Comparison of ENCODE assay signal across 9 cellular contexts in the genomic region with DNA sequence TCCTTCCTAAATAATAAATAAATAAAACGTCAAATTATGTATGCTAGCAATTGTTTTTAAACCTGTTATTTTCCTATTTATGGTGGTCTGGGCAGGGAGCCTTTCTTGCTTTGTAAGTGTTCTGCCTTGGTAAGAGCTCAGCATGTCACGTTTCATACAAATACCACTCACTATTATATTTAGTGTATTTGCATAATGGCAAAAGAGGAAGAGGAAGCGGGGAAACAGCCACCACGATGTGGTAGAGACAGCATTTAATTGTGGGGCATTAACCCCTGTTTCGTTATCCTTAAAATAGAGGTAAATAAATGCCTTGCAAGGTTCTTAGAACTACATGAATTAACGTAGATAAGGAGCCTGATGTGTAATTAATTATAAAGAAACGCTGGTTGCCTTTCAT. TPM values are rescaled to one million over a fixed set of nuclear protein-coding genes. Genes with fewer than 3 reads are reported as not detected.
A peak's percentile ranks its signal among the peaks of the same experiment; 100 is the strongest.
DNase-seq lines count a peak whose midpoint lies in the region; ATAC-seq and TF ChIP-seq lines count a peak whose summit lies in the region.
"Had no signal": no experiment of that assay in that cellular context is flagged by ENCODE, and none has a peak within 500 bp of the region (broad histone marks: within the 10 kb centered on the region; RNA-seq: fewer than 3 reads in every experiment).

No MANE protein-coding gene starts in this region.

- peak overlapping the region; percentile 43 to 80 for H3K27ac ChIP-seq in uterus
- H3K27ac ChIP-seq in thyroid gland = peak overlapping the region in 1 of 3 donors; percentile 89

- peak; percentile 45 for ATAC-seq in GM19455 (IDR thresholded peaks at IDR 0.05; ENCODE audit: unreplicated experiment)
- ATAC-seq in HG03442 (IDR thresholded peaks at IDR 0.05; ENCODE audit: unreplicated experiment) = peak; percentile 37

- peaks cover 27% of the 10 kb centered on the region for H3K4me1 Mint-ChIP-seq in activated CD4-positive, alpha-beta memory T cell treated with anti-CD3 and anti-CD28 coated beads, Interleukin-2, amount 10 ng/mL, durations not matched to agents 7 days and 5 days

- CTCF ChIA-PET in activated CD4-positive, alpha-beta memory T cell treated with anti-CD3 and anti-CD28 coated beads, Interleukin-2, amount 10 ng/mL, durations not matched to agents 7 days and 5 days (lab: Charles Lee) = interaction anchor here (1.0 to 2.9 kb wide), 4 partner anchors 95 to 220 kb away, joined by 4 to 8 read pairs (median 6); no protein-coding TSS in a partner anchor

- DNase-seq in GM06990 (ENCODE audit: extremely low read depth, insufficient read length) = peak; percentile 37
- DNase-seq in activated CD4-positive, alpha-beta memory T cell treated with anti-CD3 and anti-CD28 coated beads, Interleukin-2, amount 10 ng/mL, durations not matched to agents 7 days and 5 days = peak; percentile 63
- DNase-seq in uterus = no peak
- DNase-seq in NCI-H2029 treated with DMSO at 0.1 percent for 48 hours (lab: John Stamatoyannopoulos, UW) = no peak
- no peak for DNase-seq in thyroid gland
- DNase-seq in T-helper 9 cell = no peak

- no peak for TF ChIP-seq POLR2A in uterus (IDR thresholded peaks at IDR 0.05)
- no peak for TF ChIP-seq POLR2A in thyroid gland (IDR thresholded peaks at IDR 0.05)

- no peak overlapping the region for H3K4me3 Mint-ChIP-seq in activated CD4-positive, alpha-beta memory T cell treated with anti-CD3 and anti-CD28 coated beads, Interleukin-2, amount 10 ng/mL, durations not matched to agents 7 days and 5 days

- H3K27me3 ChIP-seq in GM06990 (replicated peaks; ENCODE audit: control insufficient read depth, insufficient read depth, low read length) (no peaks in the 10 kb centered on the region), uterus (no peaks in the 10 kb centered on the region), thyroid gland (no peaks in the 10 kb centered on the region)
- H3K27me3 ChIP-seq: cardiac muscle cell had no signal

- POLR2A ChIA-PET in activated CD4-positive, alpha-beta memory T cell treated with anti-CD3 and anti-CD28 coated beads, Interleukin-2, amount 10 ng/mL, durations not matched to agents 7 days and 5 days (lab: Charles Lee) = interaction anchor here (1.0 to 4.9 kb wide), 11 partner anchors 8 to 500 kb away, joined by 3 to 37 read pairs (median 6); partner anchors contain the start of genes CITED2 and REPS1

- 70 to 77% methylated on average over 7 of the region's 7 CpGs for WGBS in thyroid gland, 2 donors

- H3K36me3 ChIP-seq in GM06990 (ENCODE audit: control insufficient read depth, insufficient read depth, low read length) (peaks cover 6% of the 10 kb centered on the region; the same call in 1 of the 2 replicates), uterus (no peaks in the 10 kb centered on the region), thyroid gland (no peaks in the 10 kb centered on the region)
- H3K36me3 ChIP-seq: cardiac muscle cell had no signal

- H3K4me1 ChIP-seq in uterus (peaks cover 0 to 4% of the 10 kb centered on the region in 2 donors), thyroid gland (peaks cover 15 to 24% of the 10 kb centered on the region in 2 donors)

- H3K9me3 ChIP-seq in uterus = no peaks in the 10 kb centered on the region
- H3K9me3 ChIP-seq in thyroid gland = no peaks in the 10 kb centered on the region

- H3K36me3 Mint-ChIP-seq in activated CD4-positive, alpha-beta memory T cell treated with anti-CD3 and anti-CD28 coated beads, Interleukin-2, amount 10 ng/mL, durations not matched to agents 7 days and 5 days (ENCODE audit: low read depth) = peaks cover 28% of the 10 kb centered on the region

- intact Hi-C loops in uterus (cut with DNase I; ENCODE audit: low total_unique reads) = no loop called here
- intact Hi-C loops in thyroid gland (cut with DNase I) = no loop called here

- H3K9me3 Mint-ChIP-seq in activated CD4-positive, alpha-beta memory T cell treated with anti-CD3 and anti-CD28 coated beads, Interleukin-2, amount 10 ng/mL, durations not matched to agents 7 days and 5 days = no peaks in the 10 kb centered on the region

- no peak overlapping the region for H3K27ac Mint-ChIP-seq in activated CD4-positive, alpha-beta memory T cell treated with anti-CD3 and anti-CD28 coated beads, Interleukin-2, amount 10 ng/mL, durations not matched to agents 7 days and 5 days

- H3K4me3 ChIP-seq in GM06990 (replicated peaks; ENCODE audit: low read depth, low read length) = peak overlapping the region; percentile 95
- H3K4me3 ChIP-seq in uterus = no peak overlapping the region
- no peak overlapping the region for H3K4me3 ChIP-seq in thyroid gland (replicated peaks in 1 of 3)

- no peaks in the 10 kb centered on the region for H3K27me3 Mint-ChIP-seq in activated CD4-positive, alpha-beta memory T cell treated with anti-CD3 and anti-CD28 coated beads, Interleukin-2, amount 10 ng/mL, durations not matched to agents 7 days and 5 days

- TF ChIP-seq CTCF in GM06990 (IDR thresholded peaks at IDR 0.05; ENCODE audit: insufficient read depth, low read length, poor library complexity, severe bottlenecking) (no peak), uterus (IDR thresholded peaks at IDR 0.05) (no peak), thyroid gland (IDR thresholded peaks at IDR 0.05) (no peak)

RNA-seq across cellular contexts. Expression of gene ABRACL, which starts 2.0 kb away (rescaled TPM):
- 100 to 1,000 TPM; 174 to 176 TPM for total RNA-seq in activated CD4-positive, alpha-beta memory T cell treated with anti-CD3 and anti-CD28 coated beads, Interleukin-2, amount 10 ng/mL, durations not matched to agents 7 days and 5 days
- total RNA-seq in uterus (1 to 10 TPM in 3 of 4 donors, not detected in 1; 6.2 to 10.0 (median 6.2) TPM), thyroid gland (10 to 100 TPM; 15.9 to 37.2 (median 27.5) TPM)

RNA-seq across cellular contexts. Expression of gene REPS1, which starts 42.5 kb away (rescaled TPM):
- 10 to 100 TPM; 41.9 to 45.6 TPM for total RNA-seq in activated CD4-positive, alpha-beta memory T cell treated with anti-CD3 and anti-CD28 coated beads, Interleukin-2, amount 10 ng/mL, durations not matched to agents 7 days and 5 days
- total RNA-seq in uterus (100 to 1,000 TPM in 1 of 4 donors, 10 to 100 TPM in 3; 36.5 to 266 (median 70.7) TPM), thyroid gland (10 to 100 TPM; 51.5 to 93.9 (median 66.1) TPM)

Comparison
In these comparisons a context has a peak if more than half of its experiments do, and no peak if none do; other contexts are left out.
1. DNase-seq: peak in GM06990 (single experiment) and activated CD4-positive, alpha-beta memory T cell treated with anti-CD3 and anti-CD28 coated beads, Interleukin-2, amount 10 ng/mL, durations not matched to agents 7 days and 5 days (single experiment); none in uterus (0 of 2), NCI-H2029 treated with DMSO at 0.1 percent for 48 hours (single experiment), thyroid gland (0 of 2) and T-helper 9 cell (single experiment).
2. RNA of gene ABRACL, which starts 2.0 kb away (total RNA-seq): 174 to 176 TPM in activated CD4-positive, alpha-beta memory T cell treated with anti-CD3 and anti-CD28 coated beads, Interleukin-2, amount 10 ng/mL, durations not matched to agents 7 days and 5 days; 15.9 to 37.2 TPM in thyroid gland and 6.2 to 10.0 TPM in uterus; every median in the first group is over 4 times any median in the second.